In genomic region chr19:46606019-46606418, GRCh38 we compare ENCODE assay signal across 15 cellular contexts. TPM values are rescaled to one million over a fixed set of nuclear protein-coding genes. Genes with fewer than 3 reads are reported as not detected.
A peak's percentile ranks its signal among the peaks of the same experiment; 100 is the strongest.
DNase-seq lines count a peak whose midpoint lies in the region; ATAC-seq, FAIRE-seq and TF ChIP-seq lines count a peak whose summit lies in the region.
"Had no signal": no experiment of that assay in that cellular context is flagged by ENCODE, and none has a peak within 500 bp of the region (broad histone marks: within the 10 kb centered on the region; RNA-seq: fewer than 3 reads in every experiment).

No MANE protein-coding gene starts in this region.

- H2AFZ ChIP-seq in HepG2 (ENCODE audit: low read length) (no peak overlapping the region), mesenchymal stem cell (ENCODE audit: low read depth, low read length) (no peak overlapping the region)

- H4K8ac ChIP-seq in mesenchymal stem cell (ENCODE audit: low read length), result no peak overlapping the region

- no peak overlapping the region for H3K14ac ChIP-seq in mesenchymal stem cell (ENCODE audit: low read length in 2 of 2)

- CTCF ChIA-PET in HepG2 (lab: Yijun Ruan, JAX; ENCODE audit: low intra/inter-chr PET ratio, low total read pairs), result no interaction called here

- DNase-seq in right lobe of liver (peak in 2 of 3 donors; percentile 46 to 55), HepG2 (ENCODE audit: low spot score) (no peak), mesenchymal stem cell (no peak), transverse colon (peak; percentile 2), NCI-H128 (lab: John Stamatoyannopoulos, UW; ENCODE audit: unreplicated experiment) (no peak), gastrocnemius medialis (no peak), body of pancreas (no peak)
- no peak for DNase-seq in activated naive CD8-positive, alpha-beta T cell treated with anti-CD3 and anti-CD28 coated beads, Interleukin-2, amount 50 U/mL, for 24 hours
- DNase-seq: activated CD4-positive, alpha-beta T cell treated with anti-CD3 and anti-CD28 coated beads for 36 hours; cerebellar nuclear complex; DND-41; mesendoderm; NCI-H1417 treated with DMSO at 0.1 percent for 48 hours had no signal

- no peak overlapping the region for H2AK5ac ChIP-seq in mesenchymal stem cell (ENCODE audit: low read length, severe bottlenecking)

- FAIRE-seq in HepG2 (lab: Jason Lieb, UNC), result no peak

- H2BK5ac ChIP-seq in mesenchymal stem cell (ENCODE audit: low read depth, low read length, poor library complexity, severe bottlenecking), result no peak overlapping the region

- H3K4me1 ChIP-seq in right lobe of liver, result peaks cover 0 to 45% (median 14%) of the 10 kb centered on the region in 4 donors
- peaks cover 30% of the 10 kb centered on the region for H3K4me1 ChIP-seq in HepG2 (ENCODE audit: insufficient read depth, low read length)
- H3K4me1 ChIP-seq in mesenchymal stem cell (ENCODE audit: control insufficient read depth, insufficient read depth, low read depth, low read length), result peaks cover 21% of the 10 kb centered on the region
- peaks cover 19 to 40% (median 27%) of the 10 kb centered on the region in 4 donors for H3K4me1 ChIP-seq in transverse colon
- H3K4me1 ChIP-seq in gastrocnemius medialis, result peaks cover 31 to 38% of the 10 kb centered on the region in 2 donors
- peaks cover 34% of the 10 kb centered on the region for H3K4me1 ChIP-seq in body of pancreas

- H3K4me2 ChIP-seq in HepG2 (ENCODE audit: low read depth, low read length) (no peak overlapping the region), mesenchymal stem cell (ENCODE audit: low read length, poor library complexity, severe bottlenecking) (no peak overlapping the region)

- TF ChIP-seq EP300 in HepG2 (IDR thresholded peaks at IDR 0.05; ENCODE audit: low read depth in 2 of 2, low read length in 2 of 2) (no peak), HepG2 (CRISPR knock-in tag; IDR thresholded peaks at IDR 0.05; ENCODE audit: borderline replicate concordance) (no peak), transverse colon (IDR thresholded peaks at IDR 0.05; ENCODE audit: low read depth) (no peak)

- H3K4me3 Mint-ChIP-seq in activated naive CD8-positive, alpha-beta T cell treated with anti-CD3 and anti-CD28 coated beads, Interleukin-2, amount 50 U/mL, for 24 hours, result peak overlapping the region; percentile 11
- H3K4me3 Mint-ChIP-seq: activated CD4-positive, alpha-beta T cell treated with anti-CD3 and anti-CD28 coated beads for 36 hours had no signal

- H3K9ac ChIP-seq in HepG2 (ENCODE audit: insufficient read depth, low read depth, low read length) (no peak overlapping the region), mesenchymal stem cell (ENCODE audit: low read length) (peak overlapping the region; percentile 55)

- ATAC-seq in right lobe of liver, result no peak
- no peak for ATAC-seq in HepG2
- ATAC-seq in activated naive CD8-positive, alpha-beta T cell treated with anti-CD3 and anti-CD28 coated beads, Interleukin-2, amount 50 U/mL, for 24 hours, result no peak
- no peak for ATAC-seq in gastrocnemius medialis
- no peak for ATAC-seq in body of pancreas
- ATAC-seq: activated CD4-positive, alpha-beta T cell treated with anti-CD3 and anti-CD28 coated beads for 36 hours; esophagus mucosa; Panc1 had no signal

- peak overlapping the region; percentile 60 for H3K27ac Mint-ChIP-seq in activated naive CD8-positive, alpha-beta T cell treated with anti-CD3 and anti-CD28 coated beads, Interleukin-2, amount 50 U/mL, for 24 hours
- H3K27ac Mint-ChIP-seq: activated CD4-positive, alpha-beta T cell treated with anti-CD3 and anti-CD28 coated beads for 36 hours had no signal

- peaks cover 55% of the 10 kb centered on the region for H3K4me1 Mint-ChIP-seq in activated naive CD8-positive, alpha-beta T cell treated with anti-CD3 and anti-CD28 coated beads, Interleukin-2, amount 50 U/mL, for 24 hours

- TF ChIP-seq POLR2A in right lobe of liver (IDR thresholded peaks at IDR 0.05), result no peak
- no peak for TF ChIP-seq POLR2A in HepG2 (IDR thresholded peaks at IDR 0.05; ENCODE audit: insufficient read depth in 1 of 2, low read depth in 2 of 2, low read length in 2 of 2)
- TF ChIP-seq POLR2A in transverse colon (IDR thresholded peaks at IDR 0.05), result no peak
- TF ChIP-seq POLR2A in gastrocnemius medialis (IDR thresholded peaks at IDR 0.05), result no peak
- no peak for TF ChIP-seq POLR2A in body of pancreas (IDR thresholded peaks at IDR 0.05)

- no peaks in the 10 kb centered on the region for H3K27me3 ChIP-seq in right lobe of liver
- H3K27me3 ChIP-seq in HepG2 (ENCODE audit: control insufficient read depth in 1 of 2, insufficient read depth in 2 of 2, low read length in 2 of 2), result no peaks in the 10 kb centered on the region; a peak in 1 of 5 replicates
- no peaks in the 10 kb centered on the region for H3K27me3 ChIP-seq in mesenchymal stem cell (ENCODE audit: control insufficient read depth in 1 of 2, insufficient read depth in 1 of 2, low read length in 2 of 2)
- H3K27me3 ChIP-seq in transverse colon, result no peaks in the 10 kb centered on the region
- H3K27me3 ChIP-seq in gastrocnemius medialis, result no peaks in the 10 kb centered on the region
- no peaks in the 10 kb centered on the region for H3K27me3 ChIP-seq in body of pancreas

- peaks cover 65% of the 10 kb centered on the region for H3K36me3 Mint-ChIP-seq in activated naive CD8-positive, alpha-beta T cell treated with anti-CD3 and anti-CD28 coated beads, Interleukin-2, amount 50 U/mL, for 24 hours (ENCODE audit: low read depth)

- peaks cover 40% of the 10 kb centered on the region for H3K79me2 ChIP-seq in HepG2 (ENCODE audit: insufficient read depth, low read length)

- TF ChIP-seq CTCF in right lobe of liver (IDR thresholded peaks at IDR 0.05) (no peak), HepG2 (CRISPR knock-in tag; IDR thresholded peaks at IDR 0.05) (no peak), transverse colon (IDR thresholded peaks at IDR 0.05) (no peak), gastrocnemius medialis (IDR thresholded peaks at IDR 0.05 in 4 of 5, conservative IDR thresholded peaks at IDR 0.05 in 1 of 5) (no peak), body of pancreas (IDR thresholded peaks at IDR 0.05) (no peak)

- H2BK15ac ChIP-seq in mesenchymal stem cell (ENCODE audit: low read depth, poor library complexity, severe bottlenecking), result no peak overlapping the region

- no peak overlapping the region for H3K18ac ChIP-seq in mesenchymal stem cell (ENCODE audit: low read depth in 1 of 2, low read length in 2 of 2)

- peak overlapping the region; percentile 25 for H4K91ac ChIP-seq in mesenchymal stem cell (ENCODE audit: low read length)

- H3K27ac ChIP-seq in right lobe of liver (peak overlapping the region in 1 of 3 donors; percentile 100), HepG2 (ENCODE audit: extremely low read length, insufficient read depth, low read length) (no peak overlapping the region), mesenchymal stem cell (ENCODE audit: low read length, poor library complexity, severe bottlenecking) (no peak overlapping the region), transverse colon (peak overlapping the region in 1 of 4 donors; percentile 54), gastrocnemius medialis (peak overlapping the region in 1 of 4 donors; percentile 4), body of pancreas (no peak overlapping the region)

- WGBS in right lobe of liver (ENCODE audit: insufficient coverage, low coverage, low lambda C conversion rate, missing lambda C conversion rate), result 85% methylated on average over 7 of the region's 11 CpGs
- WGBS in HepG2 (ENCODE audit: low lambda C conversion rate), result 98% methylated on average over 10 of the region's 11 CpGs
- WGBS in mesenchymal stem cell, result 93% methylated on average over 11 of the region's 11 CpGs
- 91 to 100% methylated on average over 1 to 11 of the region's 11 CpGs for WGBS in transverse colon (ENCODE audit: low coverage in 1 of 2), 2 donors
- WGBS in body of pancreas, 2 donors, result 81 to 92% methylated on average over 11 of the region's 11 CpGs

- no peak overlapping the region for H3K4ac ChIP-seq in mesenchymal stem cell (ENCODE audit: low read depth in 1 of 2, low read length in 2 of 2)

- H3K27me3 Mint-ChIP-seq in activated naive CD8-positive, alpha-beta T cell treated with anti-CD3 and anti-CD28 coated beads, Interleukin-2, amount 50 U/mL, for 24 hours, result no peaks in the 10 kb centered on the region
- H3K27me3 Mint-ChIP-seq: activated CD4-positive, alpha-beta T cell treated with anti-CD3 and anti-CD28 coated beads for 36 hours had no signal

- H2BK120ac ChIP-seq in mesenchymal stem cell (ENCODE audit: low read depth, low read length), result no peak overlapping the region

- no peak overlapping the region for H2BK12ac ChIP-seq in mesenchymal stem cell (ENCODE audit: low read length in 2 of 2)

- peaks cover 34% of the 10 kb centered on the region for H3K79me1 ChIP-seq in mesenchymal stem cell (replicated peaks; ENCODE audit: low read length, poor library complexity, severe bottlenecking)

- no peak overlapping the region for H3K4me3 ChIP-seq in right lobe of liver
- H3K4me3 ChIP-seq in HepG2 (replicated peaks in 1 of 3; ENCODE audit: insufficient read depth in 1 of 3, low read depth in 2 of 3, low read length in 3 of 3), result no peak overlapping the region
- H3K4me3 ChIP-seq in mesenchymal stem cell (ENCODE audit: insufficient read depth in 1 of 2, low read depth in 1 of 2, low read length in 2 of 2), result no peak overlapping the region
- H3K4me3 ChIP-seq in transverse colon, result no peak overlapping the region
- no peak overlapping the region for H3K4me3 ChIP-seq in gastrocnemius medialis
- H3K4me3 ChIP-seq in body of pancreas, result no peak overlapping the region

- in situ Hi-C loops in HepG2 (cut with HindIII; ENCODE audit: extremely low pct_ligation_motif_present, low pct_unique_long_range_greater_than_20kb), result no loop called here
- in situ Hi-C loops in transverse colon (cut with MboI; ENCODE audit: low pct_ligation_motif_present in 1 of 4, low pct_unique_long_range_greater_than_20kb in 1 of 4, low sequenced_read_pairs in 3 of 4), result no loop called here
- in situ Hi-C loops in gastrocnemius medialis (cut with MboI; ENCODE audit: low sequenced_read_pairs in 4 of 4), result no loop called here

- peaks cover 15% of the 10 kb centered on the region; the same call in 1 of the 2 replicates for H4K20me1 ChIP-seq in HepG2 (ENCODE audit: insufficient read depth, low read length)

- intact Hi-C loops in right lobe of liver (cut with DNase I) (no loop called here), HepG2 (cut with micrococcal nuclease; ENCODE audit: unreplicated experiment) (no loop called here), transverse colon (cut with DNase I; ENCODE audit: low total_unique reads) (no loop called here), gastrocnemius medialis (cut with DNase I; ENCODE audit: low total_unique reads) (no loop called here), body of pancreas (cut with DNase I) (no loop called here)

- H3K9me3 ChIP-seq in right lobe of liver, result no peaks in the 10 kb centered on the region
- H3K9me3 ChIP-seq in HepG2 (ENCODE audit: low read length), result no peaks in the 10 kb centered on the region
- no peaks in the 10 kb centered on the region for H3K9me3 ChIP-seq in mesenchymal stem cell (ENCODE audit: control insufficient read depth, low read length)
- H3K9me3 ChIP-seq in transverse colon, result no peaks in the 10 kb centered on the region
- H3K9me3 ChIP-seq in gastrocnemius medialis, result no peaks in the 10 kb centered on the region
- H3K9me3 ChIP-seq in body of pancreas, result no peaks in the 10 kb centered on the region

- H3K36me3 ChIP-seq in right lobe of liver (peaks cover 6 to 37% (median 18%) of the 10 kb centered on the region in 4 donors), HepG2 (replicated peaks in 1 of 2; ENCODE audit: control insufficient read depth in 1 of 2, insufficient read depth in 2 of 2, low read length in 2 of 2) (peaks cover 30 to 55% of the 10 kb centered on the region in 2 experiments; a peak in 4 of 5 replicates), mesenchymal stem cell (ENCODE audit: control insufficient read depth in 1 of 2, insufficient read depth in 2 of 2, low read depth in 1 of 2, low read length in 2 of 2) (peaks cover 55 to 68% of the 10 kb centered on the region in 2 experiments), transverse colon (peaks cover 0 to 40% (median 13%) of the 10 kb centered on the region in 4 donors), gastrocnemius medialis (peaks cover 0 to 49% of the 10 kb centered on the region in 2 donors), body of pancreas (replicated peaks in 1 of 2; ENCODE audit: insufficient read depth in 1 of 2, low read depth in 2 of 2) (peaks cover 7 to 27% of the 10 kb centered on the region in 2 donors)

- POLR2A ChIA-PET in HepG2 (lab: Yijun Ruan, JAX), result no interaction called here

- BruUV-seq in HepG2 (replicated peaks; lab: Mats Ljungman, UMichigan), result no TSS peak

- no peak for TF ChIP-seq RAD21 in HepG2 (CRISPR knock-in tag; IDR thresholded peaks at IDR 0.05)

- no peaks in the 10 kb centered on the region for H3K9me3 Mint-ChIP-seq in activated naive CD8-positive, alpha-beta T cell treated with anti-CD3 and anti-CD28 coated beads, Interleukin-2, amount 50 U/mL, for 24 hours

- no peak overlapping the region for H3K23ac ChIP-seq in mesenchymal stem cell (ENCODE audit: low read length in 2 of 2)

RNA-seq across cellular contexts. Expression of gene CALM3, which starts 4.9 kb away (rescaled TPM):
- total RNA-seq in right lobe of liver, result 100 to 1,000 TPM in 1 of 6 experiments, 10 to 100 TPM in 5; 83.8 to 119 (median 92.2) TPM
- 258 and 314 TPM in 2 replicates for total RNA-seq in HepG2 (2016; rRNA removed; fragmentation: Illumina TruSeq; extraction: Trizol)
- total RNA-seq in HepG2 (2016; cell fraction: cytosol; rRNA removed; fragmentation: Illumina TruSeq; extraction: Trizol; ENCODE audit: low read depth), result 219 and 253 TPM in 2 replicates
- 270 and 297 TPM in 2 replicates for total RNA-seq in HepG2 (2016; cell fraction: insoluble cytoplasmic fraction; rRNA removed; fragmentation: Illumina TruSeq; extraction: Trizol)
- 322 and 352 TPM in 2 replicates for total RNA-seq in HepG2 (2016; cell fraction: membrane; rRNA removed; fragmentation: Illumina TruSeq; extraction: Trizol)
- 95.5 and 96.2 TPM in 2 replicates for total RNA-seq in HepG2 (2016; cell fraction: nucleus; rRNA removed; fragmentation: Illumina TruSeq; extraction: Trizol)
- 232 and 239 TPM in 2 replicates for polyA plus RNA-seq in HepG2 (2011; rRNA removed)
- polyA plus RNA-seq in HepG2 (2011; cell fraction: cytosol; rRNA removed), result 211 and 281 TPM in 2 replicates
- 146 and 178 TPM in 2 replicates for polyA plus RNA-seq in HepG2 (2011; cell fraction: nucleus; rRNA removed)
- polyA plus RNA-seq in HepG2 (2012), result 277 and 325 TPM in 2 replicates
- 495 and 575 TPM in 2 replicates for polyA plus RNA-seq in HepG2 (2016; cell fraction: cytosol; fragmentation: Illumina TruSeq; extraction: Trizol; ENCODE audit: low read depth)
- polyA plus RNA-seq in HepG2 (2016; cell fraction: insoluble cytoplasmic fraction; fragmentation: Illumina TruSeq; extraction: Trizol; ENCODE audit: low read depth), result 466 and 539 TPM in 2 replicates
- 497 and 555 TPM in 2 replicates for polyA plus RNA-seq in HepG2 (2016; cell fraction: membrane; fragmentation: Illumina TruSeq; extraction: Trizol; ENCODE audit: low read depth)
- 259 and 261 TPM in 2 replicates for polyA plus RNA-seq in HepG2 (2016; cell fraction: nucleus; fragmentation: Illumina TruSeq; extraction: Trizol; ENCODE audit: insufficient read depth, low read depth)
- polyA minus RNA-seq in HepG2 (2011; rRNA and poly(A)+ RNA removed; ENCODE audit: low replicate concordance), result 66.6 and 121 TPM in 2 replicates
- 58.1 and 58.6 TPM in 2 replicates for polyA minus RNA-seq in HepG2 (2011; cell fraction: cytosol; rRNA and poly(A)+ RNA removed)
- polyA minus RNA-seq in HepG2 (2011; cell fraction: nucleus; rRNA and poly(A)+ RNA removed), result 33.0 and 37.0 TPM in 2 replicates
- polyA plus RNA-seq in mesenchymal stem cell (2013, experiment 1 of 2), result 253 TPM
- 257 TPM for polyA plus RNA-seq in mesenchymal stem cell (2013, experiment 2 of 2)
- 100 to 1,000 TPM; 160 to 923 (median 194) TPM for total RNA-seq in transverse colon
- 100 to 1,000 TPM; 109 to 170 (median 142) TPM for total RNA-seq in gastrocnemius medialis
- 10 to 100 TPM; 70.5 to 79.6 TPM for total RNA-seq in body of pancreas

RNA-seq across cellular contexts. Expression of gene PTGIR, which starts 18.9 kb away (rescaled TPM):
- total RNA-seq in right lobe of liver, result 1 to 10 TPM; 2.4 to 4.1 (median 3.0) TPM
- not detected in 2 replicates for total RNA-seq in HepG2 (2016; rRNA removed; fragmentation: Illumina TruSeq; extraction: Trizol)
- not detected in 2 replicates for total RNA-seq in HepG2 (2016; cell fraction: cytosol; rRNA removed; fragmentation: Illumina TruSeq; extraction: Trizol; ENCODE audit: low read depth)
- total RNA-seq in HepG2 (2016; cell fraction: insoluble cytoplasmic fraction; rRNA removed; fragmentation: Illumina TruSeq; extraction: Trizol), result not detected in 2 replicates
- not detected in 2 replicates for total RNA-seq in HepG2 (2016; cell fraction: membrane; rRNA removed; fragmentation: Illumina TruSeq; extraction: Trizol)
- not detected in 2 replicates for total RNA-seq in HepG2 (2016; cell fraction: nucleus; rRNA removed; fragmentation: Illumina TruSeq; extraction: Trizol)
- not detected in 2 replicates for polyA plus RNA-seq in HepG2 (2011; rRNA removed)
- polyA plus RNA-seq in HepG2 (2011; cell fraction: cytosol; rRNA removed), result not detected in 2 replicates
- polyA plus RNA-seq in HepG2 (2011; cell fraction: nucleus; rRNA removed), result not detected in 2 replicates
- not detected in 2 replicates for polyA plus RNA-seq in HepG2 (2012)
- not detected in 2 replicates for polyA plus RNA-seq in HepG2 (2016; cell fraction: cytosol; fragmentation: Illumina TruSeq; extraction: Trizol; ENCODE audit: low read depth)
- not detected in 2 replicates for polyA plus RNA-seq in HepG2 (2016; cell fraction: insoluble cytoplasmic fraction; fragmentation: Illumina TruSeq; extraction: Trizol; ENCODE audit: low read depth)
- not detected in 2 replicates for polyA plus RNA-seq in HepG2 (2016; cell fraction: membrane; fragmentation: Illumina TruSeq; extraction: Trizol; ENCODE audit: low read depth)
- polyA plus RNA-seq in HepG2 (2016; cell fraction: nucleus; fragmentation: Illumina TruSeq; extraction: Trizol; ENCODE audit: insufficient read depth, low read depth), result not detected in 2 replicates
- 0.09 TPM in 1 of 2 replicates, not detected in the other for polyA minus RNA-seq in HepG2 (2011; rRNA and poly(A)+ RNA removed; ENCODE audit: low replicate concordance)
- not detected in 2 replicates for polyA minus RNA-seq in HepG2 (2011; cell fraction: cytosol; rRNA and poly(A)+ RNA removed)
- polyA minus RNA-seq in HepG2 (2011; cell fraction: nucleus; rRNA and poly(A)+ RNA removed), result not detected in 2 replicates
- 20.7 TPM for polyA plus RNA-seq in mesenchymal stem cell (2013, experiment 1 of 2)
- polyA plus RNA-seq in mesenchymal stem cell (2013, experiment 2 of 2), result 19.9 TPM
- 1 to 10 TPM in 2 of 4 donors, under 1 TPM in 1, not detected in 1; 0.55 to 2.4 (median 2.2) TPM for total RNA-seq in transverse colon
- total RNA-seq in gastrocnemius medialis, result 1 to 10 TPM in 3 of 4 donors, under 1 TPM in 1; 0.87 to 1.7 (median 1.3) TPM
- 1 to 10 TPM; 5.3 to 9.6 TPM for total RNA-seq in body of pancreas

RNA-seq across cellular contexts. Expression of gene GNG8, which starts 30.0 kb away (rescaled TPM):
- total RNA-seq in right lobe of liver (not detected), HepG2 (2016; rRNA removed; fragmentation: Illumina TruSeq; extraction: Trizol) (not detected in 2 replicates), transverse colon (not detected), gastrocnemius medialis (not detected), body of pancreas (not detected)
- not detected in 2 replicates for total RNA-seq in HepG2 (2016; cell fraction: cytosol; rRNA removed; fragmentation: Illumina TruSeq; extraction: Trizol; ENCODE audit: low read depth)
- not detected in 2 replicates for total RNA-seq in HepG2 (2016; cell fraction: insoluble cytoplasmic fraction; rRNA removed; fragmentation: Illumina TruSeq; extraction: Trizol)
- total RNA-seq in HepG2 (2016; cell fraction: membrane; rRNA removed; fragmentation: Illumina TruSeq; extraction: Trizol), result not detected in 2 replicates
- not detected in 2 replicates for total RNA-seq in HepG2 (2016; cell fraction: nucleus; rRNA removed; fragmentation: Illumina TruSeq; extraction: Trizol)
- not detected in 2 replicates for polyA plus RNA-seq in HepG2 (2011; rRNA removed)
- polyA plus RNA-seq in HepG2 (2011; cell fraction: cytosol; rRNA removed), result not detected in 2 replicates
- polyA plus RNA-seq in HepG2 (2011; cell fraction: nucleus; rRNA removed), result not detected in 2 replicates
- polyA plus RNA-seq in HepG2 (2012), result not detected in 2 replicates
- polyA plus RNA-seq in HepG2 (2016; cell fraction: cytosol; fragmentation: Illumina TruSeq; extraction: Trizol; ENCODE audit: low read depth), result not detected in 2 replicates
- polyA plus RNA-seq in HepG2 (2016; cell fraction: insoluble cytoplasmic fraction; fragmentation: Illumina TruSeq; extraction: Trizol; ENCODE audit: low read depth), result not detected in 2 replicates
- not detected in 2 replicates for polyA plus RNA-seq in HepG2 (2016; cell fraction: membrane; fragmentation: Illumina TruSeq; extraction: Trizol; ENCODE audit: low read depth)
- not detected in 2 replicates for polyA plus RNA-seq in HepG2 (2016; cell fraction: nucleus; fragmentation: Illumina TruSeq; extraction: Trizol; ENCODE audit: insufficient read depth, low read depth)
- polyA minus RNA-seq in HepG2 (2011; rRNA and poly(A)+ RNA removed; ENCODE audit: low replicate concordance), result not detected in 2 replicates
- polyA minus RNA-seq in HepG2 (2011; cell fraction: cytosol; rRNA and poly(A)+ RNA removed), result not detected in 2 replicates
- not detected in 2 replicates for polyA minus RNA-seq in HepG2 (2011; cell fraction: nucleus; rRNA and poly(A)+ RNA removed)
- not detected for polyA plus RNA-seq in mesenchymal stem cell (2013, experiment 1 of 2)
- 1.3 TPM for polyA plus RNA-seq in mesenchymal stem cell (2013, experiment 2 of 2)
- total RNA-seq: esophagus mucosa had no signal

RNA-seq across cellular contexts. Expression of gene DACT3, which starts 55.0 kb away (rescaled TPM):
- total RNA-seq in right lobe of liver (1 to 10 TPM in 3 of 6 experiments, under 1 TPM in 3; 0.46 to 1.6 (median 0.93) TPM), HepG2 (2016; rRNA removed; fragmentation: Illumina TruSeq; extraction: Trizol) (0.04 TPM in 1 of 2 replicates, not detected in the other), transverse colon (10 to 100 TPM in 1 of 4 donors, 1 to 10 TPM in 3; 5.3 to 27.1 (median 7.5) TPM), gastrocnemius medialis (1 to 10 TPM in 1 of 4 donors, under 1 TPM in 3; 0.26 to 1.0 (median 0.39) TPM), body of pancreas (1 to 10 TPM in 1 of 2 donors, under 1 TPM in 1; 0.99 to 4.4 TPM)
- total RNA-seq in HepG2 (2016; cell fraction: cytosol; rRNA removed; fragmentation: Illumina TruSeq; extraction: Trizol; ENCODE audit: low read depth), result 0.09 and 0.10 TPM in 2 replicates
- 0.04 TPM in 1 of 2 replicates, not detected in the other for total RNA-seq in HepG2 (2016; cell fraction: insoluble cytoplasmic fraction; rRNA removed; fragmentation: Illumina TruSeq; extraction: Trizol)
- total RNA-seq in HepG2 (2016; cell fraction: membrane; rRNA removed; fragmentation: Illumina TruSeq; extraction: Trizol), result not detected in 2 replicates
- total RNA-seq in HepG2 (2016; cell fraction: nucleus; rRNA removed; fragmentation: Illumina TruSeq; extraction: Trizol), result not detected in 2 replicates
- 0.04 TPM in 1 of 2 replicates, not detected in the other for polyA plus RNA-seq in HepG2 (2011; rRNA removed)
- 0.03 TPM in 2 replicates for polyA plus RNA-seq in HepG2 (2011; cell fraction: cytosol; rRNA removed)
- polyA plus RNA-seq in HepG2 (2011; cell fraction: nucleus; rRNA removed), result not detected in 2 replicates
- not detected in 2 replicates for polyA plus RNA-seq in HepG2 (2012)
- 0.07 TPM in 1 of 2 replicates, not detected in the other for polyA plus RNA-seq in HepG2 (2016; cell fraction: cytosol; fragmentation: Illumina TruSeq; extraction: Trizol; ENCODE audit: low read depth)
- polyA plus RNA-seq in HepG2 (2016; cell fraction: insoluble cytoplasmic fraction; fragmentation: Illumina TruSeq; extraction: Trizol; ENCODE audit: low read depth), result not detected in 2 replicates
- polyA plus RNA-seq in HepG2 (2016; cell fraction: membrane; fragmentation: Illumina TruSeq; extraction: Trizol; ENCODE audit: low read depth), result not detected in 2 replicates
- polyA plus RNA-seq in HepG2 (2016; cell fraction: nucleus; fragmentation: Illumina TruSeq; extraction: Trizol; ENCODE audit: insufficient read depth, low read depth), result 0.16 TPM in 1 of 2 replicates, not detected in the other
- 0.09 TPM in 1 of 2 replicates, not detected in the other for polyA minus RNA-seq in HepG2 (2011; rRNA and poly(A)+ RNA removed; ENCODE audit: low replicate concordance)
- not detected in 2 replicates for polyA minus RNA-seq in HepG2 (2011; cell fraction: cytosol; rRNA and poly(A)+ RNA removed)
- polyA minus RNA-seq in HepG2 (2011; cell fraction: nucleus; rRNA and poly(A)+ RNA removed), result not detected in 2 replicates
- polyA plus RNA-seq in mesenchymal stem cell (2013, experiment 1 of 2), result 25.9 TPM
- 26.2 TPM for polyA plus RNA-seq in mesenchymal stem cell (2013, experiment 2 of 2)

Comparison
In these comparisons a context has a peak if more than half of its experiments do, and no peak if none do; other contexts are left out.
1. DNase-seq: peak in right lobe of liver (2 of 3) and transverse colon (single experiment); none in HepG2 (single experiment), activated naive CD8-positive, alpha-beta T cell treated with anti-CD3 and anti-CD28 coated beads, Interleukin-2, amount 50 U/mL, for 24 hours (single experiment), mesenchymal stem cell (single experiment), NCI-H128 (single experiment), gastrocnemius medialis (0 of 2) and body of pancreas (0 of 4).